Comparison of ENCODE assay signal across 8 cellular contexts in genomic region chr1:23801338-23801748, GRCh38. TPM values are rescaled to one million over a fixed set of nuclear protein-coding genes. Genes with fewer than 3 reads are reported as not detected.
DNase-seq lines count a peak whose midpoint lies in the region; ATAC-seq and TF ChIP-seq lines count a peak whose summit lies in the region.

No MANE protein-coding gene starts in this region.

- H3K27me3 ChIP-seq in A673 (replicated peaks; ENCODE audit: insufficient read depth, low read depth, low read length, poor library complexity) (no peaks in the 10 kb centered on the region), body of pancreas (no peaks in the 10 kb centered on the region), mesendoderm (ENCODE audit: insufficient read depth, low read length, poor library complexity) (no peaks in the 10 kb centered on the region)

- H4K5ac ChIP-seq in mesendoderm (ENCODE audit: low read length) = no peak overlapping the region

- H3K9me3 ChIP-seq in A673 (ENCODE audit: low read depth, low read length, poor library complexity, severe bottlenecking) = no peaks in the 10 kb centered on the region
- H3K9me3 ChIP-seq in body of pancreas = no peaks in the 10 kb centered on the region

- 9 to 13% methylated on average over 18 to 19 of the region's 19 CpGs for WGBS in body of pancreas, 2 donors
- no CpG with 5 or more reads among the region's 19 CpGs for WGBS in mesendoderm (ENCODE audit: extremely low coverage, insufficient coverage, low lambda C conversion rate)

- no peak overlapping the region for H3K4ac ChIP-seq in mesendoderm (ENCODE audit: low read depth, low read length)

- H3K36me3 ChIP-seq in A673 (ENCODE audit: insufficient read depth, low read length, poor library complexity, severe bottlenecking) = peaks cover 12% of the 10 kb centered on the region
- no peaks in the 10 kb centered on the region for H3K36me3 ChIP-seq in body of pancreas (replicated peaks in 1 of 2; ENCODE audit: insufficient read depth in 1 of 2, low read depth in 2 of 2)
- peaks cover 2% of the 10 kb centered on the region for H3K36me3 ChIP-seq in mesendoderm (ENCODE audit: control insufficient read depth, insufficient read depth, low read length)

- TF ChIP-seq POLR2A in body of pancreas (IDR thresholded peaks at IDR 0.05) = no peak

- TF ChIP-seq CTCF in A673 (conservative IDR thresholded peaks at IDR 0.05; ENCODE audit: low read depth, low read length) (no peak), HFF-Myc (IDR thresholded peaks at IDR 0.05; ENCODE audit: low read depth, low read length, missing control alignments) (no peak), body of pancreas (IDR thresholded peaks at IDR 0.05) (peak in 1 of 7 experiments; percentile 10)

- no TSS peak for BruUV-seq in A673 (replicated peaks; lab: Mats Ljungman, UMichigan)

- no peak overlapping the region for H2BK15ac ChIP-seq in mesendoderm (replicated peaks; ENCODE audit: low read depth)

- CTCF ChIA-PET in A673 (lab: Charles Lee) = interaction anchor here (1.4 kb wide), 1 partner anchor 8 kb away, joined by 3 read pairs; no protein-coding TSS in a partner anchor

- intact Hi-C loops in A673 (cut with micrococcal nuclease; ENCODE audit: unreplicated experiment) = no loop called here
- intact Hi-C loops in body of pancreas (cut with DNase I) = no loop called here

- no peak overlapping the region for H2BK120ac ChIP-seq in mesendoderm (ENCODE audit: low read depth, low read length)

- H3K27ac ChIP-seq in A673 (ENCODE audit: low read depth, low read length, poor library complexity, severe bottlenecking) (peak overlapping the region; percentile 85), body of pancreas (peak overlapping the region; percentile 94 to 97 (median 96)), mesendoderm (ENCODE audit: low read depth, low read length) (no peak overlapping the region)

- H3K4me3 ChIP-seq in A673 (ENCODE audit: low read depth, low read length, poor library complexity, severe bottlenecking) (peak overlapping the region; percentile 79), HFF-Myc (replicated peaks; ENCODE audit: low read depth, low read length) (peak overlapping the region; percentile 73), body of pancreas (peak overlapping the region; percentile 24 to 76), mesendoderm (ENCODE audit: low read length) (peak overlapping the region; percentile 53)

- H2BK5ac ChIP-seq in mesendoderm (ENCODE audit: low read length) = no peak overlapping the region

- peak overlapping the region; percentile 76 for H3K4me2 ChIP-seq in mesendoderm (ENCODE audit: low read length)

- no peak overlapping the region for H2AK5ac ChIP-seq in mesendoderm (ENCODE audit: low read length)

- H3K4me1 ChIP-seq in A673 (ENCODE audit: insufficient read depth, low read length, poor library complexity, severe bottlenecking) (peaks cover 18% of the 10 kb centered on the region), body of pancreas (peaks cover 33% of the 10 kb centered on the region), mesendoderm (ENCODE audit: control insufficient read depth, low read depth, low read length) (peaks cover 1% of the 10 kb centered on the region)

- ATAC-seq in body of pancreas (peak; percentile 19), GM18868 (IDR thresholded peaks at IDR 0.05; ENCODE audit: unreplicated experiment) (no peak)

- peak overlapping the region; percentile 89 for H3K18ac ChIP-seq in mesendoderm (ENCODE audit: low read length)

- DNase-seq in A673 (ENCODE audit: low spot score) = no peak
- no peak for DNase-seq in HFF-Myc (ENCODE audit: extremely low read depth, low read depth)
- DNase-seq in body of pancreas = peak; percentile 48 to 58 (median 54)
- DNase-seq in mesendoderm = no peak
- no peak for DNase-seq in midbrain (lab: John Stamatoyannopoulos, UW)
- no peak for DNase-seq in LoVo (ENCODE audit: low spot score)
- DNase-seq in CD1c-positive myeloid dendritic cell (ENCODE audit: extremely low spot score) = no peak

- no peaks in the 10 kb centered on the region for H3K79me2 ChIP-seq in mesendoderm (ENCODE audit: control insufficient read depth, insufficient read depth, low read length)

- H3K56ac ChIP-seq in mesendoderm (ENCODE audit: low read length) = peak overlapping the region; percentile 88

- H4K8ac ChIP-seq in mesendoderm (ENCODE audit: low read depth, low read length) = no peak overlapping the region

- H3K9ac ChIP-seq in mesendoderm (ENCODE audit: low read length) = peak overlapping the region; percentile 74

- H3K79me1 ChIP-seq in mesendoderm (ENCODE audit: low read length) = no peaks in the 10 kb centered on the region

- POLR2A ChIA-PET in A673 (lab: Charles Lee; ENCODE audit: low non-redundant PET) = no interaction called here

- no peak overlapping the region for H3K23ac ChIP-seq in mesendoderm (ENCODE audit: low read length)

RNA-seq across cellular contexts. Expression of gene GALE, which starts 0.8 kb away (rescaled TPM):
- total RNA-seq in A673 (2021) (42.7 and 49.3 TPM in 2 replicates), body of pancreas (10 to 100 TPM; 29.3 to 32.7 TPM)
- polyA plus RNA-seq in mesendoderm (2013, experiment 1 of 2) = 19.1 TPM
- 20.7 TPM for polyA plus RNA-seq in mesendoderm (2013, experiment 2 of 2)

RNA-seq across cellular contexts. Expression of gene LYPLA2, which starts 10.4 kb away (rescaled TPM):
- total RNA-seq in A673 (2021) (54.5 and 66.2 TPM in 2 replicates), body of pancreas (10 to 100 TPM; 20.4 to 28.5 TPM)
- 107 TPM for polyA plus RNA-seq in mesendoderm (2013, experiment 1 of 2)
- polyA plus RNA-seq in mesendoderm (2013, experiment 2 of 2) = 108 TPM

RNA-seq across cellular contexts. Expression of gene PITHD1, which starts 23.1 kb away (rescaled TPM):
- total RNA-seq in A673 (2021) (63.8 and 78.9 TPM in 2 replicates), body of pancreas (10 to 100 TPM; 31.9 to 32.3 TPM)
- 34.0 TPM for polyA plus RNA-seq in mesendoderm (2013, experiment 1 of 2)
- 34.8 TPM for polyA plus RNA-seq in mesendoderm (2013, experiment 2 of 2)

RNA-seq across cellular contexts. Expression of gene HMGCL, which starts 23.9 kb away (rescaled TPM):
- 13.9 and 17.1 TPM in 2 replicates for total RNA-seq in A673 (2021)
- 10 to 100 TPM; 18.9 to 21.1 TPM for total RNA-seq in body of pancreas
- 3.7 TPM for polyA plus RNA-seq in mesendoderm (2013, experiment 1 of 2)
- 3.7 TPM for polyA plus RNA-seq in mesendoderm (2013, experiment 2 of 2)

RNA-seq across cellular contexts. Expression of gene ELOA, which starts 58.1 kb away (rescaled TPM):
- total RNA-seq in A673 (2021) = 66.3 and 69.8 TPM in 2 replicates
- total RNA-seq in body of pancreas = 10 to 100 TPM; 22.6 to 28.0 TPM
- polyA plus RNA-seq in mesendoderm (2013, experiment 1 of 2) = 50.4 TPM
- 51.3 TPM for polyA plus RNA-seq in mesendoderm (2013, experiment 2 of 2)

Comparison
In these comparisons a context has a peak if more than half of its experiments do, and no peak if none do; other contexts are left out.
1. DNase-seq: peak in body of pancreas (4 of 4); none in A673 (single experiment), HFF-Myc (single experiment), mesendoderm (single experiment), midbrain (single experiment), LoVo (single experiment) and CD1c-positive myeloid dendritic cell (single experiment).
2. Peak in every context shown above with its lines, with median percentiles within 50 percentile points of each other: H3K4me3 ChIP-seq.